ENCODE assay signal across 1 cellular context in the genomic region with DNA sequence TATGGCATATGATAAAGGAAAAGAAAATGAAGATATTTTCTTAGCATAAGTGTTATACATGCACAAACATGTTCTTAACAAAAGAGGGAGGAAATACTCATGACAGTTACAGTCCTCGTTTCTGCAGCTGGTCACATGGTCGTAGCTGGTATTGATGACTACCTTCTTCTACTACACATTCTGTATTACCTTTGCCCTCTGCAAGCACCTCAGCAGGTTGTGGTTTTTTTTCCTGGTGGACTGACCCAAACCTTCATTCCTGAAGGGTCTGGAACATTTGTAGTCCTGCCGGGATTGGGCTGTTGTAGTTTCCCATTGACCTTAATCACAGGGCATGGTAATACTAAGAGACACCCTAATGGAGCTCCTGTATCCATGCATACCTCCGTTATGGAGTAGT. TPM values are rescaled to one million over a fixed set of nuclear protein-coding genes. Genes with fewer than 3 reads are reported as not detected.
"Had no signal": no experiment of that assay in that cellular context is flagged by ENCODE, and none has a peak within 500 bp of the region (broad histone marks: within the 10 kb centered on the region; RNA-seq: fewer than 3 reads in every experiment).

No MANE protein-coding gene starts in this region.

RNA-seq across cellular contexts. Expression of gene ARSJ, which starts 54.7 kb away (rescaled TPM):
- polyA plus RNA-seq: naive thymus-derived CD8-positive, alpha-beta T cell had no signal
